ENCODE assay signal across 8 cellular contexts in the genomic region with DNA sequence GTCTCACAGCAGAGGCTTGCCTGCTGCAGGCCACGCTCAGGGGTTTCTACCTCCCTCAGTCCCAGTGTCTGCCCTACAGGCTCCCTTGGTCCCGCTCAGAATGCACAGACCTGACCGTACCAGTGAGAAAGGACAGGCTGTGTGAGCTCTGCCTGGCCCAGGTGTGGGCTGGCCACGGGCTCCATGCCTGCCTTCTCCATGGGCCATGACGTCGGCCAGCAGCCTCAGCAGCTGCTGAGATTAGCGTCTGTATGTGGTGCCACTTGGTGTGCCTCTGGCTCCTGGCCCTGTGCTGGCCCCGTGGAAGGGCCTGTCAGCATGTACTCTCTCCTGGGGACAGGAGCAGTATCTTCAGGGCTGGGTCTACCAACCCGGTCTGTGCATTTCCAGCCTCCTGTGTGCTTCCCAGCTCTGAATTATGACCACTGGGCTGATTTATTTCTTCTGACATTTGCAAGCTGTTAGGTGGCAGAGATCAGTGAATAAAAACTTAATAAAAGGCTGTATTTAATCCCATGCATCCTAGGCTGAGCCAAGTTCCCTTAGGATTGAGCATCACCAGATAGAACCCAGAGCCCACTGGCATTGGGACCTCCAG. TPM values are rescaled to one million over a fixed set of nuclear protein-coding genes. Genes with fewer than 3 reads are reported as not detected.
A peak's percentile ranks its signal among the peaks of the same experiment; 100 is the strongest.
DNase-seq lines count a peak whose midpoint lies in the region; ATAC-seq and TF ChIP-seq lines count a peak whose summit lies in the region.

No MANE protein-coding gene starts in this region.

- H3K9me3 ChIP-seq in adipocyte (ENCODE audit: control insufficient read depth, low read length) (no peaks in the 10 kb centered on the region), uterus (no peaks in the 10 kb centered on the region)

- peaks cover 7% of the 10 kb centered on the region for H3K9me3 Mint-ChIP-seq in activated naive CD4-positive, alpha-beta T cell treated with anti-CD3 and anti-CD28 coated beads for 36 hours

- H3K9ac ChIP-seq in adipocyte (ENCODE audit: low read length), result peak overlapping the region; percentile 86

- H3K4me3 ChIP-seq in adipocyte (ENCODE audit: low read length), result peak overlapping the region; percentile 51
- H3K4me3 ChIP-seq in uterus, result no peak overlapping the region

- H3K4me1 Mint-ChIP-seq in activated naive CD4-positive, alpha-beta T cell treated with anti-CD3 and anti-CD28 coated beads for 36 hours (ENCODE audit: low read depth), result peaks cover 98% of the 10 kb centered on the region

- peak; percentile 30 for DNase-seq in activated naive CD4-positive, alpha-beta T cell treated with anti-CD3 and anti-CD28 coated beads for 36 hours
- DNase-seq in activated naive CD4-positive, alpha-beta T cell (lab: John Stamatoyannopoulos, UW), result no peak
- DNase-seq in adipocyte (ENCODE audit: low read depth) (no peak), medulla oblongata (ENCODE audit: extremely low spot score) (peak; percentile 54), uterus (no peak), Ammon's horn (ENCODE audit: low spot score) (no peak), ACHN (no peak)

- no peak for ATAC-seq in GM18520 (IDR thresholded peaks at IDR 0.05; ENCODE audit: unreplicated experiment)

- intact Hi-C loops in activated naive CD4-positive, alpha-beta T cell treated with anti-CD3 and anti-CD28 coated beads for 36 hours (cut with micrococcal nuclease), result loop anchor here (1.0 kb wide), 1 partner anchor 23 kb away; no protein-coding TSS in a partner anchor
- intact Hi-C loops in uterus (cut with DNase I; ENCODE audit: low total_unique reads), result no loop called here

- no peak for TF ChIP-seq CTCF in uterus (IDR thresholded peaks at IDR 0.05)

- H3K27me3 Mint-ChIP-seq in activated naive CD4-positive, alpha-beta T cell treated with anti-CD3 and anti-CD28 coated beads for 36 hours (ENCODE audit: low read depth), result no peaks in the 10 kb centered on the region

- peaks cover 64% of the 10 kb centered on the region for H3K4me1 ChIP-seq in adipocyte (ENCODE audit: control insufficient read depth, insufficient read depth, low read length)
- peaks cover 9 to 23% of the 10 kb centered on the region in 2 donors for H3K4me1 ChIP-seq in uterus

- peak overlapping the region; percentile 34 for H3K4me3 Mint-ChIP-seq in activated naive CD4-positive, alpha-beta T cell treated with anti-CD3 and anti-CD28 coated beads for 36 hours

- peak overlapping the region; percentile 95 for H3K27ac Mint-ChIP-seq in activated naive CD4-positive, alpha-beta T cell treated with anti-CD3 and anti-CD28 coated beads for 36 hours

- peak overlapping the region; percentile 78 to 82 for H3K27ac ChIP-seq in uterus

- H3K36me3 ChIP-seq in adipocyte (ENCODE audit: control insufficient read depth, insufficient read depth, low read length, severe bottlenecking), result peaks cover 14% of the 10 kb centered on the region
- H3K36me3 ChIP-seq in uterus, result no peaks in the 10 kb centered on the region

- CTCF ChIA-PET in activated naive CD4-positive, alpha-beta T cell treated with anti-CD3 and anti-CD28 coated beads for 36 hours (lab: Charles Lee), result interaction anchor here (0.8 to 1.4 kb wide), 3 partner anchors 8 to 14 kb away, joined by 3 to 5 read pairs (median 4); no protein-coding TSS in a partner anchor

- H3K27me3 ChIP-seq in adipocyte (replicated peaks; ENCODE audit: control insufficient read depth, insufficient read depth, low read length), result no peaks in the 10 kb centered on the region
- no peaks in the 10 kb centered on the region for H3K27me3 ChIP-seq in uterus

- TF ChIP-seq POLR2A in uterus (IDR thresholded peaks at IDR 0.05), result no peak

- in situ Hi-C loops in ACHN (cut with HindIII; ENCODE audit: low pct_ligation_motif_present, low pct_unique_long_range_greater_than_20kb, low sequenced_read_pairs), result no loop called here

- peaks cover 43% of the 10 kb centered on the region for H3K36me3 Mint-ChIP-seq in activated naive CD4-positive, alpha-beta T cell treated with anti-CD3 and anti-CD28 coated beads for 36 hours (ENCODE audit: low read depth)

RNA-seq across cellular contexts. Expression of a gene that starts 25.7 kb away (rescaled TPM):
- total RNA-seq in activated naive CD4-positive, alpha-beta T cell treated with anti-CD3 and anti-CD28 coated beads for 36 hours, result 100 to 1,000 TPM; 115 to 121 TPM
- total RNA-seq in uterus, result 10 to 100 TPM; 20.2 to 58.8 (median 25.7) TPM

Comparison
In these comparisons a context has a peak if more than half of its experiments do, and no peak if none do; other contexts are left out.
1. DNase-seq: peak in activated naive CD4-positive, alpha-beta T cell treated with anti-CD3 and anti-CD28 coated beads for 36 hours (single experiment) and medulla oblongata (single experiment); none in activated naive CD4-positive, alpha-beta T cell (0 of 4), adipocyte (single experiment), uterus (0 of 2), Ammon's horn (single experiment) and ACHN (single experiment).